In the genomic region with DNA sequence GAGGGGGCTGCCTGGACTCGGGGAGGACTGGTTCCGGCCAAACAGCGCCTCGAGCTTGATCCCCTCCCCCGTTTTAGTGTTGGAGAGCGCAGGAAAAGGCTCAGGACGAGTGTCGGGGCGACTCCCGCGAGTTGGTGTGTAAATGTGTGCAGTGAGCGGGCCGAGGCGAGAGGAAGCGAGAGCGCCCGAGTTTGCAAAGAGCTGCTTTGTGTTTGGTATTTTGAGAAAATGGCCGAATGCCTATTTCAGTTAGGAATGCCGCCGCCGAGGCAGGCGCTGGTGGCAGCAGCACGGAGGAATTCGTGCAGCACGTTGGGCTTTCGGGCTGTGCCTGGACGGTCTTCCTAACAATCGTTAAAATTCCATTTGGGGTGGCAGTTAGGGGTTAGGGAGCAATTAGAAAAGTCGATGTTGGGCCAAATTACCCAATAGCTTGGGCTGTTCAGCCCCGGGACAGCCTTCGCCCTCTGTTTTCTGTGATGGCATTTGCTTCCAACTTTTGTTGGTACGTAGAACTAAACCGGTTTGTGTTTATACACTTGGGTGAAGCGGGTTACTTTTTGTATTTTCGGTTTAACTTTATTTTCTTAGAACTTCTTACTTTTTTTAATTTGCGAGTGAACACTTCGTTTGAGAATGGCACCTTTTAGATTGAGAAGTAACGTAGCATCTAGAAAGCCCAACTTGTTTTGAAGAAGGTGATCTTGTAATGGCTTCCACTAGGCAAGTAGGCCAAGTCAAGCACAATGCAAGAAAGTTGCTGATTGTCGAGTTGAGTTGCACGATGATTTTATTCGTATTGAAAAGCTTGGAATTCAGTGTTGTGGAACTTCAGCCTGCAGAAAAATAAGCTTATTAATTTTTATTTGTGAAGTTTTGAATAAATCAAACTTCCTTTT, we compare ENCODE assay signal across 8 cellular contexts. TPM values are rescaled to one million over a fixed set of nuclear protein-coding genes. Genes with fewer than 3 reads are reported as not detected.
DNase-seq lines count a peak whose midpoint lies in the region; ATAC-seq and TF ChIP-seq lines count a peak whose summit lies in the region.

No MANE protein-coding gene starts in this region.

- H3K4me3 ChIP-seq in BLaER1 (peak overlapping the region; percentile 89), PC-3 (ENCODE audit: low read length) (peak overlapping the region; percentile 89), adipocyte (ENCODE audit: low read length) (peak overlapping the region; percentile 96), ovary (peak overlapping the region; percentile 66)

- TF ChIP-seq EP300 in ovary (IDR thresholded peaks at IDR 0.05), result no peak

- peaks cover 58% of the 10 kb centered on the region for H3K79me2 ChIP-seq in PC-3 (ENCODE audit: low read length)

- ATAC-seq in GM18873 (IDR thresholded peaks at IDR 0.05; ENCODE audit: low FRiP score, unreplicated experiment) (peak; percentile 34), HG03097 (IDR thresholded peaks at IDR 0.05; ENCODE audit: low FRiP score, unreplicated experiment) (peak; percentile 29), PC-3 (peak; percentile 7), Right ventricle myocardium inferior (peak; percentile 15)

- no peak for TF ChIP-seq POLR2A in ovary (IDR thresholded peaks at IDR 0.05)

- WGBS in ovary, 3 donors, result 1% methylated on average over 31 to 41 of the region's 41 CpGs

- POLR2A ChIA-PET in PC-3 (lab: Charles Lee; ENCODE audit: unreplicated experiment), result no interaction called here

- DNase-seq in PC-3 (peak; percentile 55), adipocyte (ENCODE audit: low read depth) (peak; percentile 83), Right ventricle myocardium inferior (ENCODE audit: missing footprints) (peak; percentile 72), ovary (peak in 2 of 5 donors; percentile 45 to 69), NCI-H524 treated with DMSO at 0.1 percent for 48 hours (lab: John Stamatoyannopoulos, UW) (no peak)

- H3K36me3 ChIP-seq in BLaER1 (peaks cover 34% of the 10 kb centered on the region), PC-3 (ENCODE audit: low read depth, low read length) (0 out of 2 replicates have a peak, but pooled peaks cover 3% of the 10 kb centered on the region), adipocyte (ENCODE audit: control insufficient read depth, insufficient read depth, low read length, severe bottlenecking) (peaks cover 12% of the 10 kb centered on the region), ovary (no peaks in the 10 kb centered on the region)

- H3K27ac ChIP-seq in BLaER1 (peak overlapping the region; percentile 98), PC-3 (ENCODE audit: low read length) (peak overlapping the region; percentile 40), ovary (peak overlapping the region; percentile 90 to 91)

- H3K9ac ChIP-seq in BLaER1, result peak overlapping the region; percentile 97
- H3K9ac ChIP-seq in PC-3 (ENCODE audit: low read length), result peak overlapping the region; percentile 76
- H3K9ac ChIP-seq in adipocyte (ENCODE audit: low read length), result peak overlapping the region; percentile 96

- no peaks in the 10 kb centered on the region for H3K9me3 ChIP-seq in BLaER1
- H3K9me3 ChIP-seq in PC-3 (ENCODE audit: low read length), result no peaks in the 10 kb centered on the region
- no peaks in the 10 kb centered on the region for H3K9me3 ChIP-seq in adipocyte (ENCODE audit: control insufficient read depth, low read length)
- H3K9me3 ChIP-seq in ovary, result no peaks in the 10 kb centered on the region

- TSS peak; percentile 43 for BruUV-seq in PC-3 (replicated peaks; lab: Mats Ljungman, UMichigan)

- H3K9me2 ChIP-seq in PC-3 (replicated peaks; ENCODE audit: low read length), result no peaks in the 10 kb centered on the region

- H2AFZ ChIP-seq in PC-3 (ENCODE audit: low read length), result peak overlapping the region; percentile 96

- H3K27me3 ChIP-seq in BLaER1 (no peaks in the 10 kb centered on the region), PC-3 (ENCODE audit: low read length) (no peaks in the 10 kb centered on the region), adipocyte (replicated peaks; ENCODE audit: control insufficient read depth, insufficient read depth, low read length) (no peaks in the 10 kb centered on the region), ovary (no peaks in the 10 kb centered on the region)

- no peak for TF ChIP-seq CTCF in PC-3 (conservative IDR thresholded peaks at IDR 0.05; ENCODE audit: low read depth, low read length)
- TF ChIP-seq CTCF in ovary (IDR thresholded peaks at IDR 0.05), result no peak

- CTCF ChIA-PET in PC-3 (lab: Charles Lee), result no interaction called here

- H3K4me2 ChIP-seq in BLaER1 (peak overlapping the region; percentile 81), PC-3 (ENCODE audit: low read length) (peak overlapping the region; percentile 89)

- H4K20me1 ChIP-seq in BLaER1 (peaks cover 59% of the 10 kb centered on the region), PC-3 (ENCODE audit: low read length) (0 out of 2 replicates have a peak, but pooled peaks cover 5% of the 10 kb centered on the region)

- peaks cover 60% of the 10 kb centered on the region for H3K4me1 ChIP-seq in BLaER1
- peaks cover 20% of the 10 kb centered on the region for H3K4me1 ChIP-seq in PC-3 (ENCODE audit: insufficient read depth, low read length)
- peaks cover 37% of the 10 kb centered on the region for H3K4me1 ChIP-seq in adipocyte (ENCODE audit: control insufficient read depth, insufficient read depth, low read length)
- H3K4me1 ChIP-seq in ovary (ENCODE audit: insufficient read depth), result peaks cover 12% of the 10 kb centered on the region

- H3F3A ChIP-seq in PC-3 (ENCODE audit: low read length, unreplicated experiment), result no peaks in the 10 kb centered on the region

- intact Hi-C loops in PC-3 (cut with micrococcal nuclease), result loop anchor here (1.0 to 10.0 kb wide), 4 partner anchors 35 to 475 kb away; a partner anchor contains a TSS
- intact Hi-C loops in Right ventricle myocardium inferior (cut with DNase I), result loop anchor here (5.0 to 10.0 kb wide), 2 partner anchors 193 to 475 kb away; a partner anchor contains a TSS
- intact Hi-C loops in ovary (cut with DNase I), result loop anchor here in 1 of 4 donors (5.0 kb wide), 1 partner anchor 68 kb away; a partner anchor contains a TSS

RNA-seq across cellular contexts. Expression of a gene that starts 1.6 kb away (rescaled TPM):
- total RNA-seq in PC-3 (2014; rRNA removed) (21.7 and 22.4 TPM in 2 replicates), Right ventricle myocardium inferior (25.0 TPM), ovary (10 to 100 TPM; 23.6 to 43.7 (median 33.8) TPM)
- 10 to 100 TPM in 1 of 2 donors, 1 to 10 TPM in 1; 8.2 to 15.2 TPM for polyA plus RNA-seq in ovary

Comparison
In these comparisons a context has a peak if more than half of its experiments do, and no peak if none do; other contexts are left out.
1. H3K27ac ChIP-seq: peak in every context shown above with its lines; median percentile 98 in BLaER1; 90 in ovary; 40 in PC-3.